1 cellular context compared by ENCODE assay signal in the genomic region with DNA sequence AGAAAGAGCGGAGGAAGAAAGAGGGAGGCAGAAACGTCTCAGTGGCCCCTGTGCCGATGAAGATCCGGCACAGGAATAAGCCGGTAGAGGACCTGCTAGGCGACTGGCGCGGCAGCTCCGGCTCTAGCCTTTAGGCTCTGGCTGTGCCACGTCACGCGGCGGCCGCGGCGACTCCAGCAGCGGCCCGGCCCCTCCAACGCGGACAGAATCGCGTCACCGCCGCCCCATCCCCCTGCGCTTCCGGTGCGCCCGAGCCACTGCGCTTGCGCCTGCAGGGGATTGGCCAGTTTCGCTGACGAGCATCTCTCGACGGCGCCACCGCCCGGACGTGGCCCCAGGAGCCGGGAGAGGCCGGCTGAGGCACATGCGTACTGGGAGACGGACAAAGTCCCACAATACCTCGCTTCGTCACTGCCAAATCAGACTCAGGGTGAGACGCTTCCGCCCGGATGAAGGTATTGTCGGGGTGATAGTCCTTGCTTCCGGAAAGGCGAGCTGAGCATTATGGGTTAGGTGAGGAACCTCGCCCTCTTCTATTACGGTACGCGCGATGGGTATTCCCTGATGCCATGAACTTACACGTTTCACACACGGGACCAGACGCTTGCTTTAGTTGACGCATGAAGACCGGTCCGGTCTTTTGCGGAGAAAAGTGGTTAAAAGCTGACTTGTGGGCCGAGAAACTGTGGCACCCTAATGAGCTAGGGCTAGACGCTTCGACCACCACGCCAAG.
TF ChIP-seq lines count a peak whose summit lies in the region.

Gene ARF4 (minus strand): TSS at position 105 of the 733 bp plus-strand sequence. CDS start 204 bp downstream, outside the sequence.

TF ChIP-seq in HEK293, 187 proteins besides CTCF, POLR2A, EP300 and RAD21 (continued from another document):
- TF ChIP-seq ZBTB10 (tag by site-specific recombination; IDR thresholded peaks at IDR 0.05) (peak; percentile 62; the same call in 1 of the 2 replicates), ZBTB21 (tag by site-specific recombination; IDR thresholded peaks at IDR 0.05) (peak; percentile 96), ZNF843 (tag by site-specific recombination; IDR thresholded peaks at IDR 0.05) (peak; percentile 45; the same call in 1 of the 2 replicates), ZSCAN5A (tag by site-specific recombination; IDR thresholded peaks at IDR 0.05) (0 out of 2 replicates have a peak, but pooled peaks have one; percentile 36), REPIN1 (tag by site-specific recombination; IDR thresholded peaks at IDR 0.05; ENCODE audit: low read depth) (no peak), PRDM10 (tag by site-specific recombination; IDR thresholded peaks at IDR 0.05) (peak; percentile 54), ZFHX2 (tag by site-specific recombination; conservative IDR thresholded peaks at IDR 0.05) (0 out of 2 replicates have a peak, but pooled peaks have one; percentile 6)
- TF ChIP-seq, protein P1, sequence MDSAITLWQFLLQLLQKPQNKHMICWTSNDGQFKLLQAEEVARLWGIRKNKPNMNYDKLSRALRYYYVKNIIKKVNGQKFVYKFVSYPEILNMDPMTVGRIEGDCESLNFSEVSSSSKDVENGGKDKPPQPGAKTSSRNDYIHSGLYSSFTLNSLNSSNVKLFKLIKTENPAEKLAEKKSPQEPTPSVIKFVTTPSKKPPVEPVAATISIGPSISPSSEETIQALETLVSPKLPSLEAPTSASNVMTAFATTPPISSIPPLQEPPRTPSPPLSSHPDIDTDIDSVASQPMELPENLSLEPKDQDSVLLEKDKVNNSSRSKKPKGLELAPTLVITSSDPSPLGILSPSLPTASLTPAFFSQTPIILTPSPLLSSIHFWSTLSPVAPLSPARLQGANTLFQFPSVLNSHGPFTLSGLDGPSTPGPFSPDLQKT (IDR thresholded peaks at IDR 0.05; ENCODE audit: borderline replicate concordance, low read depth, low read length), result peak; percentile 94
